In genomic region chr2:219215871-219216536, GRCh38 we compare ENCODE assay signal across 20 cellular contexts. TPM values are rescaled to one million over a fixed set of nuclear protein-coding genes. Genes with fewer than 3 reads are reported as not detected.
A peak's percentile ranks its signal among the peaks of the same experiment; 100 is the strongest.
DNase-seq lines count a peak whose midpoint lies in the region; ATAC-seq and TF ChIP-seq lines count a peak whose summit lies in the region.
"Had no signal": no experiment of that assay in that cellular context is flagged by ENCODE, and none has a peak within 500 bp of the region (broad histone marks: within the 10 kb centered on the region; RNA-seq: fewer than 3 reads in every experiment).

No MANE protein-coding gene starts in this region.

- H2BK15ac ChIP-seq in IMR-90 (ENCODE audit: low read depth, low read length) = no peak overlapping the region
- H2BK15ac ChIP-seq in neuronal stem cell (ENCODE audit: low read length) = no peak overlapping the region

- H3K4me2 ChIP-seq in IMR-90 (ENCODE audit: low read depth, low read length) = no peak overlapping the region
- no peak overlapping the region for H3K4me2 ChIP-seq in neuronal stem cell (ENCODE audit: insufficient read depth, low read length, poor library complexity, severe bottlenecking)

- peaks cover 6% of the 10 kb centered on the region for H3K9me1 ChIP-seq in IMR-90 (ENCODE audit: insufficient read depth, low read length)

- no peak overlapping the region for H2BK12ac ChIP-seq in neuronal stem cell (ENCODE audit: low read length)

- no peak overlapping the region for H2BK5ac ChIP-seq in IMR-90 (ENCODE audit: low read depth, low read length, poor library complexity, severe bottlenecking)
- H2BK5ac ChIP-seq in neuronal stem cell (ENCODE audit: low read length) = peak overlapping the region; percentile 72

- no peak for TF ChIP-seq POLR2A in IMR-90 (IDR thresholded peaks at IDR 0.05; ENCODE audit: low read depth, low read length)

- peaks cover 11% of the 10 kb centered on the region for H4K20me1 ChIP-seq in IMR-90 (ENCODE audit: insufficient read depth, low read length)

- dilution Hi-C loops in IMR-90 (cut with HindIII; ENCODE audit: low sequenced_read_pairs, unreplicated experiment) = no loop called here

- peaks cover 50% of the 10 kb centered on the region for H3K36me3 Mint-ChIP-seq in endodermal cell (ENCODE audit: low read depth)

- POLR2A ChIA-PET in A673 (lab: Charles Lee; ENCODE audit: low non-redundant PET) (no interaction called here), IMR-90 (lab: Charles Lee; ENCODE audit: unreplicated experiment) (interaction anchor here (0.6 kb wide), 1 partner anchor 453 kb away, joined by 3 read pairs; no protein-coding TSS in a partner anchor)

- no peak overlapping the region; the same call in 1 of the 2 replicates for H2BK20ac ChIP-seq in IMR-90 (ENCODE audit: low read depth, low read length)

- H2AFZ ChIP-seq in IMR-90 (replicated peaks; ENCODE audit: low read length, poor library complexity) (no peak overlapping the region), neuronal stem cell (ENCODE audit: low read length) (no peak overlapping the region)

- H3K4me1 Mint-ChIP-seq in endodermal cell = peaks cover 17% of the 10 kb centered on the region

- in situ Hi-C loops in IMR-90 (cut with MboI; ENCODE audit: low sequenced_read_pairs) = no loop called here

- H3K9me3 ChIP-seq in A673 (ENCODE audit: low read depth, low read length, poor library complexity, severe bottlenecking) (no peaks in the 10 kb centered on the region), IMR-90 (ENCODE audit: control insufficient read depth, insufficient read depth, low read length) (no peaks in the 10 kb centered on the region), endodermal cell (ENCODE audit: control insufficient read depth, low read length) (no peaks in the 10 kb centered on the region), neuronal stem cell (replicated peaks in 1 of 2; ENCODE audit: control insufficient read depth in 2 of 2, insufficient read depth in 1 of 2, low read depth in 1 of 2, low read length in 2 of 2) (no peaks in the 10 kb centered on the region)
- H3K9me3 ChIP-seq: breast epithelium, heart left ventricle had no signal

- H3K4me3 Mint-ChIP-seq in endodermal cell = no peak overlapping the region
- H3K4me3 Mint-ChIP-seq: CD8-positive, alpha-beta T cell had no signal

- no peak for TF ChIP-seq RAD21 in IMR-90 (IDR thresholded peaks at IDR 0.05; ENCODE audit: low read length)

- H3K14ac ChIP-seq in IMR-90 (replicated peaks; ENCODE audit: low read depth, low read length) (no peak overlapping the region), neuronal stem cell (ENCODE audit: low read length) (no peak overlapping the region)

- H3K4me1 ChIP-seq in A673 (ENCODE audit: insufficient read depth, low read length, poor library complexity, severe bottlenecking) = peaks cover 23% of the 10 kb centered on the region
- peaks cover 5% of the 10 kb centered on the region; the same call in 1 of the 2 replicates for H3K4me1 ChIP-seq in IMR-90 (ENCODE audit: control insufficient read depth, insufficient read depth, low read length)
- no peaks in the 10 kb centered on the region for H3K4me1 ChIP-seq in endodermal cell (ENCODE audit: control insufficient read depth, insufficient read depth, low read length)
- H3K4me1 ChIP-seq in neuronal stem cell (ENCODE audit: control insufficient read depth in 2 of 2, insufficient read depth in 1 of 2, low read depth in 1 of 2, low read length in 2 of 2) = peaks cover 7 to 12% of the 10 kb centered on the region in 2 donors

- no peak overlapping the region for H4K91ac ChIP-seq in IMR-90 (ENCODE audit: insufficient read depth, low read depth, low read length)
- H4K91ac ChIP-seq in neuronal stem cell (ENCODE audit: low read depth, low read length, poor library complexity) = no peak overlapping the region

- BruUV-seq in A673 (replicated peaks; lab: Mats Ljungman, UMichigan) = no TSS peak
- BruUV-seq in IMR-90 (replicated peaks; lab: Mats Ljungman, UMichigan) = no TSS peak

- no peak for TF ChIP-seq CTCF in A673 (conservative IDR thresholded peaks at IDR 0.05; ENCODE audit: low read depth, low read length)
- no peak for TF ChIP-seq CTCF in IMR-90 (conservative IDR thresholded peaks at IDR 0.05; ENCODE audit: low read depth, low read length)
- no peak for TF ChIP-seq CTCF in endodermal cell (conservative IDR thresholded peaks at IDR 0.05)

- no peak overlapping the region for H3K56ac ChIP-seq in IMR-90 (ENCODE audit: extremely low read depth, insufficient read depth, low read length)

- H2AK9ac ChIP-seq in IMR-90 (replicated peaks; ENCODE audit: low read depth, low read length, poor library complexity) = no peak overlapping the region

- peak overlapping the region; percentile 67 for H3K27ac Mint-ChIP-seq in endodermal cell
- H3K27ac Mint-ChIP-seq: CD8-positive, alpha-beta T cell had no signal

- no peak overlapping the region for H2BK120ac ChIP-seq in IMR-90 (ENCODE audit: low read depth, low read length)
- H2BK120ac ChIP-seq in neuronal stem cell (ENCODE audit: low read depth, low read length) = no peak overlapping the region

- peak overlapping the region; percentile 66 for H3K4me3 ChIP-seq in A673 (ENCODE audit: low read depth, low read length, poor library complexity, severe bottlenecking)
- no peak overlapping the region for H3K4me3 ChIP-seq in IMR-90 (ENCODE audit: insufficient read depth, low read depth, low read length)
- H3K4me3 ChIP-seq in endodermal cell (ENCODE audit: low read length) = no peak overlapping the region
- no peak overlapping the region for H3K4me3 ChIP-seq in neuronal stem cell (ENCODE audit: low read length in 2 of 2)
- H3K4me3 ChIP-seq: breast epithelium, coronary artery, heart left ventricle had no signal

- H3K27ac ChIP-seq in A673 (ENCODE audit: low read depth, low read length, poor library complexity, severe bottlenecking) (peak overlapping the region; percentile 91), IMR-90 (ENCODE audit: insufficient read depth, low read length) (no peak overlapping the region), endodermal cell (ENCODE audit: low read depth, low read length) (no peak overlapping the region), neuronal stem cell (replicated peaks; ENCODE audit: low read length) (no peak overlapping the region)
- H3K27ac ChIP-seq: breast epithelium had no signal

- CTCF ChIA-PET in A673 (lab: Charles Lee) = no interaction called here
- CTCF ChIA-PET in IMR-90 (lab: Yijun Ruan, JAX) = interaction anchor here (0.5 kb wide), 1 partner anchor 37 kb away, joined by 3 read pairs; the partner anchor contains the start of gene TUBA4B

- no peak overlapping the region for H4K8ac ChIP-seq in IMR-90 (ENCODE audit: low read depth in 2 of 2, low read length in 2 of 2)
- no peak overlapping the region for H4K8ac ChIP-seq in neuronal stem cell (ENCODE audit: low read depth, low read length)

- WGBS in IMR-90 (ENCODE audit: extremely low coverage in 2 of 2, insufficient read length in 1 of 2), 2 experiments = 92% methylated on average over 11 of the region's 27 CpGs; no CpG with 5 or more reads in 1 of the 2 experiments
- 94 to 95% methylated on average over 24 to 27 of the region's 27 CpGs for WGBS in endodermal cell (ENCODE audit: insufficient coverage in 1 of 2, insufficient read length in 1 of 2), 2 experiments
- no CpG with 5 or more reads among the region's 27 CpGs for WGBS in neuronal stem cell (ENCODE audit: extremely low coverage in 2 of 2, insufficient read length in 2 of 2, insufficient replicate concordance in 1 of 2), 2 donors

- no peak overlapping the region for H3K18ac ChIP-seq in IMR-90 (ENCODE audit: low read depth, low read length)
- peak overlapping the region; percentile 81 for H3K18ac ChIP-seq in neuronal stem cell (ENCODE audit: low read length)

- H4K5ac ChIP-seq in IMR-90 (ENCODE audit: low read depth, low read length) = no peak overlapping the region

- H3K9ac ChIP-seq in IMR-90 (ENCODE audit: low read depth, low read length) = no peak overlapping the region
- H3K9ac ChIP-seq in endodermal cell (ENCODE audit: extremely low read depth, low read length, poor library complexity, severe bottlenecking) = no peak overlapping the region
- peak overlapping the region; percentile 68 for H3K9ac ChIP-seq in neuronal stem cell (ENCODE audit: low read depth, low read length, poor library complexity)

- no peak overlapping the region for H3K4ac ChIP-seq in IMR-90 (ENCODE audit: low read depth, low read length)
- H3K4ac ChIP-seq in neuronal stem cell (ENCODE audit: low read length) = no peak overlapping the region

- H3K36me3 ChIP-seq in A673 (ENCODE audit: insufficient read depth, low read length, poor library complexity, severe bottlenecking) = peaks cover 63% of the 10 kb centered on the region
- peaks cover 48% of the 10 kb centered on the region for H3K36me3 ChIP-seq in IMR-90 (ENCODE audit: control insufficient read depth, insufficient read depth, low read length)
- peaks cover 50% of the 10 kb centered on the region for H3K36me3 ChIP-seq in endodermal cell (ENCODE audit: control insufficient read depth, insufficient read depth, low read length)
- H3K36me3 ChIP-seq in neuronal stem cell (replicated peaks in 1 of 2; ENCODE audit: control insufficient read depth in 2 of 2, insufficient read depth in 2 of 2, low read length in 2 of 2) = peaks cover 41 to 68% of the 10 kb centered on the region in 2 donors
- H3K36me3 ChIP-seq: breast epithelium had no signal

- intact Hi-C loops in A673 (cut with micrococcal nuclease; ENCODE audit: unreplicated experiment) (loop anchor here (5.0 kb wide), 1 partner anchor 39 kb away; the partner anchor contains the start of genes CNPPD1 and RETREG2), IMR-90 (cut with micrococcal nuclease) (no loop called here)

- no peaks in the 10 kb centered on the region for H3K27me3 ChIP-seq in A673 (replicated peaks; ENCODE audit: insufficient read depth, low read depth, low read length, poor library complexity)
- H3K27me3 ChIP-seq in IMR-90 (ENCODE audit: control insufficient read depth, insufficient read depth, low read length) = no peaks in the 10 kb centered on the region
- no peaks in the 10 kb centered on the region for H3K27me3 ChIP-seq in endodermal cell (ENCODE audit: control insufficient read depth, insufficient read depth, low read length, poor library complexity, severe bottlenecking)
- H3K27me3 ChIP-seq in neuronal stem cell (ENCODE audit: control insufficient read depth in 3 of 3, insufficient read depth in 3 of 3, low read depth in 1 of 3, low read length in 3 of 3) = no peaks in the 10 kb centered on the region
- H3K27me3 ChIP-seq: breast epithelium, heart left ventricle had no signal

- no peaks in the 10 kb centered on the region for H3K9me3 Mint-ChIP-seq in endodermal cell
- H3K9me3 Mint-ChIP-seq: CD8-positive, alpha-beta T cell; stimulated activated naive B cell treated with anti-CD40 and anti-IgM and Interleukin-4, amounts not matched to agents 10 μg/mL and 1 μg/mL and 100 μg/mL, for 72 hours had no signal

- H3K79me1 ChIP-seq in IMR-90 (ENCODE audit: low read depth in 1 of 2, low read length in 2 of 2) (peaks cover 8 to 28% of the 10 kb centered on the region in 2 experiments; a peak in 3 of 4 replicates), neuronal stem cell (ENCODE audit: low read depth, low read length) (no peaks in the 10 kb centered on the region)

- DNase-seq in A673 (ENCODE audit: low spot score) (no peak), IMR-90 (no peak), endodermal cell (peak; percentile 61), neuronal stem cell (ENCODE audit: low spot score) (no peak), D341Med (ENCODE audit: low spot score) (no peak), HuH-7.5 (ENCODE audit: low spot score) (no peak), DMS53 treated with DMSO at 0.1 percent for 48 hours (lab: John Stamatoyannopoulos, UW; ENCODE audit: unreplicated experiment) (no peak)
- no peak for DNase-seq in activated CD4-positive, alpha-beta T cell treated with anti-CD3 and anti-CD28 coated beads for 4 hours
- DNase-seq: activated CD4-positive, alpha-beta T cell treated with anti-CD3 and anti-CD28 coated beads for 48 hours; activated CD8-positive, alpha-beta memory T cell treated with anti-CD3 and anti-CD28 coated beads, Interleukin-2, amount 50 U/mL, for 48 hours; activated effector memory CD4-positive, alpha-beta T cell treated with Interleukin-2 at 50 U/mL for 16 hours; CD8-positive, alpha-beta T cell; DND-41; H7; heart left ventricle; NCI-H1436; NCI-H526 treated with DMSO at 0.1 percent for 48 hours; stimulated activated naive B cell treated with anti-CD40 and anti-IgM and Interleukin-4, amounts not matched to agents 10 μg/mL and 1 μg/mL and 100 μg/mL, for 72 hours had no signal

- peak overlapping the region; percentile 64; the same call in 1 of the 2 replicates for H2AK5ac ChIP-seq in IMR-90 (ENCODE audit: low read depth, low read length)
- no peak overlapping the region for H2AK5ac ChIP-seq in neuronal stem cell (ENCODE audit: low read depth, low read length)

- ATAC-seq in IMR-90 (ENCODE audit: low read depth) = no peak
- ATAC-seq: CD8-positive, alpha-beta T cell; heart left ventricle; stimulated activated naive B cell treated with anti-CD40 and anti-IgM and Interleukin-4, amounts not matched to agents 10 μg/mL and 1 μg/mL and 100 μg/mL, for 72 hours had no signal

- H3K23ac ChIP-seq in IMR-90 (ENCODE audit: low read depth, low read length) (no peak overlapping the region), neuronal stem cell (ENCODE audit: low read depth, low read length, poor library complexity) (peak overlapping the region; percentile 49)

- no peaks in the 10 kb centered on the region for H3K27me3 Mint-ChIP-seq in endodermal cell (ENCODE audit: insufficient read depth)
- H3K27me3 Mint-ChIP-seq: stimulated activated naive B cell treated with anti-CD40 and anti-IgM and Interleukin-4, amounts not matched to agents 10 μg/mL and 1 μg/mL and 100 μg/mL, for 72 hours had no signal

RNA-seq across cellular contexts. Expression of gene ABCB6, which starts 2.8 kb away (rescaled TPM):
- total RNA-seq in A673 (2021) (87.7 and 101 TPM in 2 replicates), IMR-90 (2012; rRNA removed) (10.8 and 12.5 TPM in 2 replicates), endodermal cell (10 to 100 TPM; 39.1 to 76.0 TPM)
- 24.3 and 24.7 TPM in 2 replicates for polyA plus RNA-seq in IMR-90 (2012; rRNA removed)
- polyA plus RNA-seq in IMR-90 (2012; cell fraction: cytosol; rRNA removed) = 12.5 and 13.7 TPM in 2 replicates
- 140 and 197 TPM in 2 replicates for polyA plus RNA-seq in IMR-90 (2012; cell fraction: nucleus; rRNA removed; ENCODE audit: low replicate concordance)
- 24.3 TPM for polyA plus RNA-seq in endodermal cell (2013, experiment 1 of 2)
- polyA plus RNA-seq in endodermal cell (2013, experiment 2 of 2) = 26.9 TPM
- 14.6 TPM for polyA plus RNA-seq in neuronal stem cell (2013, experiment 1 of 2)
- polyA plus RNA-seq in neuronal stem cell (2013, experiment 2 of 2) = 13.3 TPM

RNA-seq across cellular contexts. Expression of gene ZFAND2B, which starts 9.4 kb away (rescaled TPM):
- total RNA-seq in A673 (2021) (20.0 and 23.7 TPM in 2 replicates), IMR-90 (2012; rRNA removed) (21.9 and 25.5 TPM in 2 replicates), endodermal cell (10 to 100 TPM; 21.7 to 22.5 TPM)
- 38.3 and 43.0 TPM in 2 replicates for polyA plus RNA-seq in IMR-90 (2012; rRNA removed)
- 37.3 and 38.0 TPM in 2 replicates for polyA plus RNA-seq in IMR-90 (2012; cell fraction: cytosol; rRNA removed)
- 119 and 135 TPM in 2 replicates for polyA plus RNA-seq in IMR-90 (2012; cell fraction: nucleus; rRNA removed; ENCODE audit: low replicate concordance)
- polyA plus RNA-seq in endodermal cell (2013, experiment 1 of 2) = 33.5 TPM
- polyA plus RNA-seq in endodermal cell (2013, experiment 2 of 2) = 26.7 TPM
- 18.8 TPM for polyA plus RNA-seq in neuronal stem cell (2013, experiment 1 of 2)
- polyA plus RNA-seq in neuronal stem cell (2013, experiment 2 of 2) = 17.5 TPM

RNA-seq across cellular contexts. Expression of gene ATG9A, which starts 13.4 kb away (rescaled TPM):
- total RNA-seq in A673 (2021) (50.0 and 55.6 TPM in 2 replicates), IMR-90 (2012; rRNA removed) (27.8 and 35.1 TPM in 2 replicates), endodermal cell (10 to 100 TPM; 45.4 to 45.7 TPM)
- 58.3 and 59.7 TPM in 2 replicates for polyA plus RNA-seq in IMR-90 (2012; rRNA removed)
- 28.7 and 55.2 TPM in 2 replicates for polyA plus RNA-seq in IMR-90 (2012; cell fraction: cytosol; rRNA removed)
- polyA plus RNA-seq in IMR-90 (2012; cell fraction: nucleus; rRNA removed; ENCODE audit: low replicate concordance) = 65.1 and 91.7 TPM in 2 replicates
- 47.0 TPM for polyA plus RNA-seq in endodermal cell (2013, experiment 1 of 2)
- 39.7 TPM for polyA plus RNA-seq in endodermal cell (2013, experiment 2 of 2)
- 28.3 TPM for polyA plus RNA-seq in neuronal stem cell (2013, experiment 1 of 2)
- 27.6 TPM for polyA plus RNA-seq in neuronal stem cell (2013, experiment 2 of 2)

RNA-seq across cellular contexts. Expression of gene ANKZF1, which starts 13.6 kb away (rescaled TPM):
- total RNA-seq in A673 (2021) (30.6 and 39.1 TPM in 2 replicates), IMR-90 (2012; rRNA removed) (18.3 and 18.6 TPM in 2 replicates), endodermal cell (10 to 100 TPM; 50.9 to 56.3 TPM)
- 29.1 and 33.8 TPM in 2 replicates for polyA plus RNA-seq in IMR-90 (2012; rRNA removed)
- polyA plus RNA-seq in IMR-90 (2012; cell fraction: cytosol; rRNA removed) = 9.8 and 11.4 TPM in 2 replicates
- polyA plus RNA-seq in IMR-90 (2012; cell fraction: nucleus; rRNA removed; ENCODE audit: low replicate concordance) = 195 and 339 TPM in 2 replicates
- polyA plus RNA-seq in endodermal cell (2013, experiment 1 of 2) = 54.8 TPM
- 44.5 TPM for polyA plus RNA-seq in endodermal cell (2013, experiment 2 of 2)
- polyA plus RNA-seq in neuronal stem cell (2013, experiment 1 of 2) = 28.7 TPM
- polyA plus RNA-seq in neuronal stem cell (2013, experiment 2 of 2) = 29.2 TPM

RNA-seq across cellular contexts. Expression of gene GLB1L, which starts 29.2 kb away (rescaled TPM):
- 6.9 and 8.4 TPM in 2 replicates for total RNA-seq in A673 (2021)
- total RNA-seq in IMR-90 (2012; rRNA removed) = 3.6 and 4.1 TPM in 2 replicates
- polyA plus RNA-seq in IMR-90 (2012; rRNA removed) = 5.7 and 6.2 TPM in 2 replicates
- 4.2 and 4.9 TPM in 2 replicates for polyA plus RNA-seq in IMR-90 (2012; cell fraction: cytosol; rRNA removed)
- 9.0 and 16.1 TPM in 2 replicates for polyA plus RNA-seq in IMR-90 (2012; cell fraction: nucleus; rRNA removed; ENCODE audit: low replicate concordance)
- total RNA-seq in endodermal cell = 10 to 100 TPM in 1 of 2 donors, 1 to 10 TPM in 1; 9.7 to 13.8 TPM
- 12.9 TPM for polyA plus RNA-seq in endodermal cell (2013, experiment 1 of 2)
- polyA plus RNA-seq in endodermal cell (2013, experiment 2 of 2) = 7.8 TPM
- 6.5 TPM for polyA plus RNA-seq in neuronal stem cell (2013, experiment 1 of 2)
- polyA plus RNA-seq in neuronal stem cell (2013, experiment 2 of 2) = 6.1 TPM
